In genomic region chr18:9535430-9535972, GRCh38 we compare ENCODE assay signal across 10 cellular contexts.
DNase-seq lines count a peak whose midpoint lies in the region; ATAC-seq, FAIRE-seq and TF ChIP-seq lines count a peak whose summit lies in the region.
"Had no signal": no experiment of that assay in that cellular context is flagged by ENCODE, and none has a peak within 500 bp of the region (broad histone marks: within the 10 kb centered on the region; RNA-seq: fewer than 3 reads in every experiment).

No MANE protein-coding gene starts in this region.

- no peak overlapping the region for H2AFZ ChIP-seq in HepG2 (ENCODE audit: low read length)

- H3K9me3 ChIP-seq in HepG2 (ENCODE audit: low read length) (no peaks in the 10 kb centered on the region), right lobe of liver (no peaks in the 10 kb centered on the region), endodermal cell (ENCODE audit: control insufficient read depth, low read length) (no peaks in the 10 kb centered on the region)
- H3K9me3 ChIP-seq: BLaER1 had no signal

- peaks cover 4 to 36% of the 10 kb centered on the region in 2 experiments; a peak in 4 of 5 replicates for H3K36me3 ChIP-seq in HepG2 (replicated peaks in 1 of 2; ENCODE audit: control insufficient read depth in 1 of 2, insufficient read depth in 2 of 2, low read length in 2 of 2)
- peaks cover 0 to 37% (median 3%) of the 10 kb centered on the region in 4 donors for H3K36me3 ChIP-seq in right lobe of liver
- H3K36me3 ChIP-seq in endodermal cell (ENCODE audit: control insufficient read depth, insufficient read depth, low read length), result peaks cover 48% of the 10 kb centered on the region

- POLR2A ChIA-PET in HepG2 (lab: Yijun Ruan, JAX), result no interaction called here

- no peak for TF ChIP-seq CTCF in HepG2 (CRISPR knock-in tag; IDR thresholded peaks at IDR 0.05)
- TF ChIP-seq CTCF in right lobe of liver (IDR thresholded peaks at IDR 0.05), result no peak
- TF ChIP-seq CTCF in endodermal cell (conservative IDR thresholded peaks at IDR 0.05), result no peak
- no peak for TF ChIP-seq CTCF in neural crest cell (conservative IDR thresholded peaks at IDR 0.05)
- TF ChIP-seq CTCF in progenitor cell of endocrine pancreas (IDR thresholded peaks at IDR 0.05; ENCODE audit: unreplicated experiment), result no peak

- H3K27ac Mint-ChIP-seq in endodermal cell (no peak overlapping the region), neural crest cell (ENCODE audit: unreplicated experiment) (peak overlapping the region; percentile 94), progenitor cell of endocrine pancreas (no peak overlapping the region)

- H3K4me2 ChIP-seq in HepG2 (ENCODE audit: low read depth, low read length), result 0 out of 2 replicates have a peak overlapping the region, but pooled peaks have one; percentile 22
- H3K4me2 ChIP-seq: BLaER1 had no signal

- in situ Hi-C loops in HepG2 (cut with HindIII; ENCODE audit: extremely low pct_ligation_motif_present, low pct_unique_long_range_greater_than_20kb), result no loop called here

- TF ChIP-seq EP300 in HepG2 (IDR thresholded peaks at IDR 0.05; ENCODE audit: low read depth in 2 of 2, low read length in 2 of 2) (peak; percentile 56; a peak in 2 of 4 replicates), HepG2 (CRISPR knock-in tag; IDR thresholded peaks at IDR 0.05; ENCODE audit: borderline replicate concordance) (peak; percentile 49; the same call in 1 of the 2 replicates)

- WGBS in HepG2 (ENCODE audit: low lambda C conversion rate), result 46% methylated on average over 25 of the region's 26 CpGs
- WGBS in right lobe of liver (ENCODE audit: insufficient coverage, low coverage, low lambda C conversion rate, missing lambda C conversion rate), result 92% methylated on average over 13 of the region's 26 CpGs
- whole genome bisulfite sequencing in endodermal cell (ENCODE audit: insufficient coverage in 1 of 2, insufficient read length in 1 of 2), 2 experiments, result 89 to 95% methylated on average over 19 to 26 of the region's 26 CpGs

- no peaks in the 10 kb centered on the region for H3K79me2 ChIP-seq in HepG2 (ENCODE audit: insufficient read depth, low read length)

- no TSS peak for BruUV-seq in HepG2 (replicated peaks; lab: Mats Ljungman, UMichigan)

- H3K27me3 ChIP-seq in HepG2 (ENCODE audit: control insufficient read depth in 1 of 2, insufficient read depth in 2 of 2, low read length in 2 of 2), result no peaks in the 10 kb centered on the region
- no peaks in the 10 kb centered on the region for H3K27me3 ChIP-seq in right lobe of liver
- H3K27me3 ChIP-seq in endodermal cell (ENCODE audit: control insufficient read depth, insufficient read depth, low read length, poor library complexity, severe bottlenecking), result no peaks in the 10 kb centered on the region
- H3K27me3 ChIP-seq: BLaER1 had no signal

- intact Hi-C loops in HepG2 (cut with micrococcal nuclease; ENCODE audit: unreplicated experiment), result no loop called here
- intact Hi-C loops in right lobe of liver (cut with DNase I), result no loop called here

- TF ChIP-seq RAD21 in HepG2 (CRISPR knock-in tag; IDR thresholded peaks at IDR 0.05), result no peak

- peak; percentile 87 for DNase-seq in HepG2 (ENCODE audit: low spot score)
- no peak for DNase-seq in right lobe of liver
- DNase-seq in endodermal cell, result no peak
- no peak for DNase-seq in neural crest cell (ENCODE audit: low read depth, low spot score)
- DNase-seq in progenitor cell of endocrine pancreas (ENCODE audit: low spot score, unreplicated experiment), result no peak
- DNase-seq in stimulated activated naive CD8-positive, alpha-beta T cell treated with anti-CD3 and anti-CD28 coated beads, Interleukin-15, Interleukin-2, amounts not matched to agents 100 U/mL and 50 U/mL, for 24 hours, result no peak
- no peak for DNase-seq in stimulated activated CD4-positive, alpha-beta T cell treated with anti-CD3 and anti-CD28 coated beads, Interleukin-15, amount 100 ng/mL, for 24 hours
- DNase-seq: NCI-H2081 had no signal

- H3K4me1 ChIP-seq in HepG2 (ENCODE audit: insufficient read depth, low read length), result peaks cover 52% of the 10 kb centered on the region
- H3K4me1 ChIP-seq in right lobe of liver, result no peaks in the 10 kb centered on the region
- no peaks in the 10 kb centered on the region for H3K4me1 ChIP-seq in endodermal cell (ENCODE audit: control insufficient read depth, insufficient read depth, low read length)
- H3K4me1 ChIP-seq: BLaER1 had no signal

- H3K4me3 Mint-ChIP-seq in endodermal cell (no peak overlapping the region), neural crest cell (no peak overlapping the region), progenitor cell of endocrine pancreas (ENCODE audit: low read depth) (no peak overlapping the region)

- H3K4me3 ChIP-seq in HepG2 (replicated peaks in 1 of 3; ENCODE audit: insufficient read depth in 1 of 3, low read depth in 2 of 3, low read length in 3 of 3), result no peak overlapping the region; a peak in 1 of 6 replicates
- no peak overlapping the region for H3K4me3 ChIP-seq in right lobe of liver
- H3K4me3 ChIP-seq in endodermal cell (ENCODE audit: low read length), result no peak overlapping the region
- H3K4me3 ChIP-seq: BLaER1 had no signal

- ATAC-seq in HepG2 (peak; percentile 90), right lobe of liver (no peak), HG02852 (IDR thresholded peaks at IDR 0.05; ENCODE audit: unreplicated experiment) (no peak)
- no peak for ATAC-seq in stimulated activated naive CD8-positive, alpha-beta T cell treated with anti-CD3 and anti-CD28 coated beads, Interleukin-15, Interleukin-2, amounts not matched to agents 100 U/mL and 50 U/mL, for 24 hours

- H3K27ac ChIP-seq in HepG2 (ENCODE audit: extremely low read length, insufficient read depth, low read length), result peak overlapping the region; percentile 53
- no peak overlapping the region for H3K27ac ChIP-seq in right lobe of liver
- H3K27ac ChIP-seq in endodermal cell (ENCODE audit: low read depth, low read length), result peak overlapping the region; percentile 82
- H3K27ac ChIP-seq: BLaER1 had no signal

- H3K9me3 Mint-ChIP-seq in endodermal cell, result no peaks in the 10 kb centered on the region
- no peaks in the 10 kb centered on the region for H3K9me3 Mint-ChIP-seq in neural crest cell
- H3K9me3 Mint-ChIP-seq in progenitor cell of endocrine pancreas (ENCODE audit: low read depth), result no peaks in the 10 kb centered on the region

- H4K20me1 ChIP-seq in HepG2 (ENCODE audit: insufficient read depth, low read length), result no peaks in the 10 kb centered on the region

- CTCF ChIA-PET in HepG2 (lab: Yijun Ruan, JAX; ENCODE audit: low intra/inter-chr PET ratio, low total read pairs), result no interaction called here

- TF ChIP-seq POLR2A in HepG2 (IDR thresholded peaks at IDR 0.05; ENCODE audit: insufficient read depth in 1 of 2, low read depth in 2 of 2, low read length in 2 of 2), result no peak
- no peak for TF ChIP-seq POLR2A in right lobe of liver (IDR thresholded peaks at IDR 0.05)

- FAIRE-seq in HepG2 (lab: Jason Lieb, UNC), result peak; percentile 99

- no peaks in the 10 kb centered on the region for H3K27me3 Mint-ChIP-seq in endodermal cell (ENCODE audit: insufficient read depth)
- no peaks in the 10 kb centered on the region for H3K27me3 Mint-ChIP-seq in neural crest cell (ENCODE audit: low read depth)
- H3K27me3 Mint-ChIP-seq in progenitor cell of endocrine pancreas, result no peaks in the 10 kb centered on the region

- no peaks in the 10 kb centered on the region for H3K4me1 Mint-ChIP-seq in endodermal cell
- H3K4me1 Mint-ChIP-seq in neural crest cell, result peaks cover 7% of the 10 kb centered on the region
- peaks cover 3% of the 10 kb centered on the region for H3K4me1 Mint-ChIP-seq in progenitor cell of endocrine pancreas (ENCODE audit: low read depth)

- H3K9ac ChIP-seq in HepG2 (ENCODE audit: insufficient read depth, low read depth, low read length) (no peak overlapping the region), endodermal cell (ENCODE audit: extremely low read depth, low read length, poor library complexity, severe bottlenecking) (no peak overlapping the region)
- H3K9ac ChIP-seq: BLaER1 had no signal

- H3K36me3 Mint-ChIP-seq in endodermal cell (ENCODE audit: low read depth) (peaks cover 62% of the 10 kb centered on the region), neural crest cell (ENCODE audit: low read depth) (peaks cover 4% of the 10 kb centered on the region), progenitor cell of endocrine pancreas (ENCODE audit: insufficient read depth) (peaks cover 21% of the 10 kb centered on the region)

TF ChIP-seq in HepG2, 621 proteins besides CTCF, POLR2A, EP300 and RAD21 (continues in another document):
- TF ChIP-seq GABPB1 (CRISPR knock-in tag; IDR thresholded peaks at IDR 0.05) (peak; percentile 23; the same call in 1 of the 2 replicates), STAG1 (CRISPR knock-in tag; IDR thresholded peaks at IDR 0.05) (0 out of 2 replicates have a peak, but pooled peaks have one; percentile 3), RCOR2 (CRISPR knock-in tag; IDR thresholded peaks at IDR 0.05) (peak; percentile 77; the same call in 1 of the 2 replicates), ZNF430 (CRISPR knock-in tag; IDR thresholded peaks at IDR 0.05) (no peak), CENPBD1 (CRISPR knock-in tag; IDR thresholded peaks at IDR 0.05; ENCODE audit: borderline replicate concordance, low read depth) (no peak), ZBTB49 (CRISPR knock-in tag; IDR thresholded peaks at IDR 0.05; ENCODE audit: borderline replicate concordance) (no peak)

Comparison
In these comparisons a context has a peak if more than half of its experiments do, and no peak if none do; other contexts are left out.
1. H3K27ac ChIP-seq: peak in HepG2 (single experiment) and endodermal cell (single experiment); none in right lobe of liver (0 of 3).